ENCODE assay signal across 6 cellular contexts in genomic region chr5:3153906-3154305, GRCh38.
"Had no signal": no experiment of that assay in that cellular context is flagged by ENCODE, and none has a peak within 500 bp of the region (broad histone marks: within the 10 kb centered on the region; RNA-seq: fewer than 3 reads in every experiment).

No MANE protein-coding gene starts in this region.

- DNase-seq: GM23248, GOT3, H9, HCEC 1CT, IMR-90 had no signal

- H3K4me3 ChIP-seq: GM23248, K562 had no signal

- ATAC-seq: K562 had no signal

- H3K27ac ChIP-seq: GM23248 had no signal
